Comparison of ENCODE assay signal across 1 cellular context in genomic region chr12:123633379-123634141, GRCh38.
A peak's percentile ranks its signal among the peaks of the same experiment; 100 is the strongest.
TF ChIP-seq lines count a peak whose summit lies in the region.

Gene EIF2B1 (minus strand): TSS chr12:123633686. CDS start chr12:123633557, 129 bp downstream.
Gene GTF2H3 (plus strand): TSS chr12:123633829. CDS start chr12:123633860, 31 bp downstream.

TF ChIP-seq in HepG2, 621 proteins besides CTCF, POLR2A, EP300 and RAD21 (continued from another document and continues in another):
- peak; percentile 97 for TF ChIP-seq ZHX2 (IDR thresholded peaks at IDR 0.05; ENCODE audit: low read depth)
- TF ChIP-seq ZHX2 (CRISPR knock-in tag; IDR thresholded peaks at IDR 0.05; ENCODE audit: borderline replicate concordance) = no peak
- peak; percentile 75; the same call in 1 of the 2 replicates for TF ChIP-seq FOXO1 (CRISPR knock-in tag; IDR thresholded peaks at IDR 0.05)
- 0 out of 2 replicates have a peak, but pooled peaks have one; percentile 44 for TF ChIP-seq RELA (CRISPR knock-in tag; IDR thresholded peaks at IDR 0.05)
- TF ChIP-seq ZMYM4 (CRISPR knock-in tag; IDR thresholded peaks at IDR 0.05) = peak; percentile 97
- peak; percentile 95 for TF ChIP-seq RBFOX2 (IDR thresholded peaks at IDR 0.05; ENCODE audit: low read depth, low read length)
- peak; percentile 99 for TF ChIP-seq YEATS2 (CRISPR knock-in tag; IDR thresholded peaks at IDR 0.05; ENCODE audit: borderline replicate concordance)
- TF ChIP-seq ZNF512B (CRISPR knock-in tag; IDR thresholded peaks at IDR 0.05; ENCODE audit: borderline replicate concordance) = peak; percentile 22; the same call in 1 of the 2 replicates
- TF ChIP-seq ZNF709 (CRISPR knock-in tag; IDR thresholded peaks at IDR 0.05) = peak; percentile 76; the same call in 1 of the 2 replicates
- TF ChIP-seq FOXP4 (CRISPR knock-in tag; IDR thresholded peaks at IDR 0.05) = peak; percentile 78; the same call in 1 of the 2 replicates
- peak; percentile 74; the same call in 1 of the 2 replicates for TF ChIP-seq ZNF691 (CRISPR knock-in tag; IDR thresholded peaks at IDR 0.05; ENCODE audit: borderline replicate concordance, low read depth)
- TF ChIP-seq NFE2 (CRISPR knock-in tag; IDR thresholded peaks at IDR 0.05) = no peak
- no peak for TF ChIP-seq CENPBD1 (CRISPR knock-in tag; IDR thresholded peaks at IDR 0.05; ENCODE audit: borderline replicate concordance, low read depth)
- no peak for TF ChIP-seq ZNF878 (CRISPR knock-in tag; IDR thresholded peaks at IDR 0.05)
- no peak for TF ChIP-seq ATRX (CRISPR knock-in tag; IDR thresholded peaks at IDR 0.05; ENCODE audit: borderline replicate concordance)
- TF ChIP-seq TCF12 (IDR thresholded peaks at IDR 0.05) = no peak
- TF ChIP-seq TCF12 (CRISPR knock-in tag; IDR thresholded peaks at IDR 0.05) = no peak; the same call in 1 of the 2 replicates
- TF ChIP-seq ZNF335 (CRISPR knock-in tag; IDR thresholded peaks at IDR 0.05) = peak; percentile 62; the same call in 1 of the 2 replicates
- no peak for TF ChIP-seq ZSCAN9 (CRISPR knock-in tag; IDR thresholded peaks at IDR 0.05; ENCODE audit: borderline replicate concordance)
- TF ChIP-seq ZNF276 (CRISPR knock-in tag; IDR thresholded peaks at IDR 0.05; ENCODE audit: low read depth) = peak; percentile 63; the same call in 1 of the 2 replicates
- TF ChIP-seq TBL1XR1 (IDR thresholded peaks at IDR 0.05; ENCODE audit: borderline replicate concordance, low read length, partially characterized antibody) = peak; percentile 24
- TF ChIP-seq SKI (IDR thresholded peaks at IDR 0.05; ENCODE audit: partially characterized antibody) = no peak
- peak; percentile 69 for TF ChIP-seq RFX5 (IDR thresholded peaks at IDR 0.05; ENCODE audit: low read depth, low read length)
- TF ChIP-seq HNRNPK (IDR thresholded peaks at IDR 0.05; ENCODE audit: low read depth, low read length, poor library complexity, severe bottlenecking) = no peak
- TF ChIP-seq TEAD3 (CRISPR knock-in tag; optimal IDR thresholded peaks at IDR 0.05; ENCODE audit: borderline replicate concordance) = peak; percentile 71
- 0 out of 2 replicates have a peak, but pooled peaks have one; percentile 72 for TF ChIP-seq ARHGAP35 (CRISPR knock-in tag; IDR thresholded peaks at IDR 0.05; ENCODE audit: borderline replicate concordance)
- peak; percentile 85 for TF ChIP-seq ARNTL (CRISPR knock-in tag; IDR thresholded peaks at IDR 0.05)
- no peak for TF ChIP-seq MBNL3 (CRISPR knock-in tag; conservative IDR thresholded peaks at IDR 0.05)
- peak; percentile 98 for TF ChIP-seq MAX (IDR thresholded peaks at IDR 0.05)
- TF ChIP-seq MTERF4 (CRISPR knock-in tag; IDR thresholded peaks at IDR 0.05) = peak; percentile 64
- TF ChIP-seq USF2 (IDR thresholded peaks at IDR 0.05; ENCODE audit: low read depth, low read length) = no peak
- TF ChIP-seq USF2 (CRISPR knock-in tag; IDR thresholded peaks at IDR 0.05; ENCODE audit: borderline replicate concordance) = no peak
- no peak for TF ChIP-seq PRDM4 (CRISPR knock-in tag; IDR thresholded peaks at IDR 0.05; ENCODE audit: borderline replicate concordance)
- peak; percentile 86 for TF ChIP-seq ZFY (CRISPR knock-in tag; IDR thresholded peaks at IDR 0.05)
